In genomic region chr15:91855684-91856553, GRCh38 we compare ENCODE assay signal across 1 cellular context.
TF ChIP-seq lines count a peak whose summit lies in the region.

No MANE protein-coding gene starts in this region.

TF ChIP-seq in H1, 55 proteins besides CTCF, POLR2A, EP300 and RAD21 (continued from another document):
- peak; percentile 30 for TF ChIP-seq ASH2L (IDR thresholded peaks at IDR 0.05; ENCODE audit: low read length)
- no peak for TF ChIP-seq SIX5 (IDR thresholded peaks at IDR 0.05; ENCODE audit: low read depth, low read length)
- TF ChIP-seq MAX (IDR thresholded peaks at IDR 0.05) = 0 out of 2 replicates have a peak, but pooled peaks have one; percentile 28
TF ChIP-seq in H1: peak in this region for 6.
